In genomic region chr15:26805470-26805869, GRCh38 we compare ENCODE assay signal across 18 cellular contexts. TPM values are rescaled to one million over a fixed set of nuclear protein-coding genes. Genes with fewer than 3 reads are reported as not detected.
DNase-seq lines count a peak whose midpoint lies in the region; ATAC-seq and TF ChIP-seq lines count a peak whose summit lies in the region.
"Had no signal": no experiment of that assay in that cellular context is flagged by ENCODE, and none has a peak within 500 bp of the region (broad histone marks: within the 10 kb centered on the region; RNA-seq: fewer than 3 reads in every experiment).

No MANE protein-coding gene starts in this region.

- H3K4me3 ChIP-seq in brain microvascular endothelial cell (ENCODE audit: low read depth, low read length) = no peak overlapping the region
- H3K4me3 ChIP-seq: GM12878 had no signal

- DNase-seq in NCI-H748 (lab: John Stamatoyannopoulos, UW; ENCODE audit: unreplicated experiment) (peak; percentile 39), NCI-H748 treated with DMSO at 0.1 percent for 48 hours (lab: John Stamatoyannopoulos, UW) (no peak), NCI-H510A (lab: John Stamatoyannopoulos, UW) (peak; percentile 13), head of caudate nucleus (peak in 26 of 42 donors; percentile 4 to 80 (median 32)), brain microvascular endothelial cell (no peak)
- DNase-seq in naive thymus-derived CD8-positive, alpha-beta T cell = no peak
- DNase-seq: CD4-positive, CD25-positive, alpha-beta regulatory T cell; H9; HFFc6; NCI-H1105; NCI-H1694 treated with DMSO at 0.1 percent for 48 hours; NCI-H446 treated with DMSO at 0.1 percent for 48 hours; PC-3; Right ventricle myocardium superior had no signal

- intact Hi-C loops in head of caudate nucleus (cut with DNase I) = no loop called here

- H3K4me1 Mint-ChIP-seq in naive thymus-derived CD8-positive, alpha-beta T cell = no peaks in the 10 kb centered on the region
- H3K4me1 Mint-ChIP-seq: CD4-positive, CD25-positive, alpha-beta regulatory T cell; IgD-negative memory B cell had no signal

- H3K27me3 ChIP-seq in brain microvascular endothelial cell (replicated peaks) = no peaks in the 10 kb centered on the region

- POLR2A ChIA-PET in naive thymus-derived CD8-positive, alpha-beta T cell (lab: Charles Lee) = no interaction called here

- H3K36me3 Mint-ChIP-seq in naive thymus-derived CD8-positive, alpha-beta T cell = no peaks in the 10 kb centered on the region
- H3K36me3 Mint-ChIP-seq: CD4-positive, CD25-positive, alpha-beta regulatory T cell; IgD-negative memory B cell had no signal

- ATAC-seq in GM18909 (IDR thresholded peaks at IDR 0.05; ENCODE audit: poor library complexity, unreplicated experiment) = no peak
- ATAC-seq in naive thymus-derived CD8-positive, alpha-beta T cell = no peak
- ATAC-seq: GM12878, PC-3 had no signal

- no peak overlapping the region for H3K4me3 Mint-ChIP-seq in naive thymus-derived CD8-positive, alpha-beta T cell
- H3K4me3 Mint-ChIP-seq: CD4-positive, CD25-positive, alpha-beta regulatory T cell; H9; HFFc6; IgD-negative memory B cell had no signal

- no peak overlapping the region for H3K27ac Mint-ChIP-seq in naive thymus-derived CD8-positive, alpha-beta T cell
- H3K27ac Mint-ChIP-seq: CD4-positive, CD25-positive, alpha-beta regulatory T cell; H9; HFFc6; IgD-negative memory B cell had no signal

- no peak for TF ChIP-seq CTCF in brain microvascular endothelial cell (IDR thresholded peaks at IDR 0.05; ENCODE audit: low read depth, low read length, missing control alignments)

- H3K27me3 Mint-ChIP-seq in naive thymus-derived CD8-positive, alpha-beta T cell = peaks cover 0 to 36% (median 2%) of the 10 kb centered on the region in 5 donors
- H3K27me3 Mint-ChIP-seq: CD4-positive, CD25-positive, alpha-beta regulatory T cell; IgD-negative memory B cell had no signal

- H3K27ac ChIP-seq in brain microvascular endothelial cell = no peak overlapping the region

- in situ Hi-C loops in brain microvascular endothelial cell (cut with HindIII; ENCODE audit: low pct_ligation_motif_present, low sequenced_read_pairs) = no loop called here

- peaks cover 0 to 10% (median 0%) of the 10 kb centered on the region in 9 donors for H3K9me3 Mint-ChIP-seq in naive thymus-derived CD8-positive, alpha-beta T cell

- H3K36me3 ChIP-seq in brain microvascular endothelial cell (replicated peaks) = no peaks in the 10 kb centered on the region

RNA-seq across cellular contexts. Expression of gene GABRB3, which starts 32.6 kb away (rescaled TPM):
- not detected for total RNA-seq in naive thymus-derived CD8-positive, alpha-beta T cell
- not detected for polyA plus RNA-seq in naive thymus-derived CD8-positive, alpha-beta T cell
- total RNA-seq: CD4-positive, CD25-positive, alpha-beta regulatory T cell; T-helper 1 cell treated with Interleukin-12 subunit alpha and Interleukin-12 subunit beta and Interleukin-4 antibody, amounts not matched to agents 30 ng/mL and 1 ng/mL, for 36 hours had no signal
- polyA plus RNA-seq: IgD-negative memory B cell had no signal

Comparison
In these comparisons a context has a peak if more than half of its experiments do, and no peak if none do; other contexts are left out.
1. DNase-seq: peak in NCI-H748 (single experiment), NCI-H510A (single experiment) and head of caudate nucleus (26 of 42); none in NCI-H748 treated with DMSO at 0.1 percent for 48 hours (single experiment), brain microvascular endothelial cell (single experiment) and naive thymus-derived CD8-positive, alpha-beta T cell (0 of 10).